Comparison of ENCODE assay signal across 20 cellular contexts in the genomic region with DNA sequence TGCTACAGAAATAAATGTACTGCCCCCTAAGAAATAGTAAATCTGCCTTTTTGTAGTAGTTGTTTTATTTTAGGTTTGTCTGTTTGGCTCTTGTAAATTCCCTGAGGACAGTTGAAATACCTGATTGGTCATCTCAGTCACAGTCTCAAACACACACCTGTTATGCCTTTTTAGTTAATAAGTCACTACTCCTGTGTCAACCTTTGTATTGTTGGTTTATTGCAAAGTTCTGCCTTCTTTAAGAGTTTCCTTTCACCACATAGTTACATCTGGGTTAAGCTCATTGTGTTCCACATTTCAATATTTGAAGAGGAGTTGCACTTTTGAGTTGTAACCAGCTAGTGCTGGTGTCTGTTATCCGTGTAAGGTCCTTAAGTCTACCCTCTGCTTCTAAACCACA.
"Had no signal": no experiment of that assay in that cellular context is flagged by ENCODE, and none has a peak within 500 bp of the region (broad histone marks: within the 10 kb centered on the region; RNA-seq: fewer than 3 reads in every experiment).

No MANE protein-coding gene starts in this region.

- H3K27ac ChIP-seq: KMS-11, Peyer's patch had no signal

- H3K4me1 ChIP-seq: Peyer's patch had no signal

- DNase-seq: activated B cell treated with CpG ODN at 0.5 μM for 24 hours; activated CD4-positive, alpha-beta T cell treated with anti-CD3 and anti-CD28 coated beads for 1 hour; activated CD4-positive, alpha-beta T cell treated with anti-CD3 and anti-CD28 coated beads, Interleukin-2, amount 10 ng/mL, durations not matched to agents 24 days and 14 days; activated CD4-positive, alpha-beta T cell treated with anti-CD3 and anti-CD28 coated beads, Interleukin-2, amount 50 U/mL, for 48 hours; activated CD8-positive, alpha-beta memory T cell treated with anti-CD3 and anti-CD28 coated beads, Interleukin-2, amount 10 ng/mL, durations not matched to agents 7 days and 5 days; activated effector memory CD4-positive, alpha-beta T cell treated with Interleukin-2 at 50 U/mL for 16 hours; activated naive CD4-positive, alpha-beta T cell treated with Interleukin-2 at 50 U/mL for 16 hours; activated naive CD8-positive, alpha-beta T cell treated with anti-CD3 and anti-CD28 coated beads, Interleukin-2, amount 50 U/mL, for 24 hours; activated T-cell treated with anti-CD3 and anti-CD28 coated beads, Interleukin-2, amount 50 U/mL, for 24 hours; amygdala; NCI-H1105; NCI-H1436; NCI-H1694 treated with DMSO at 0.1 percent for 48 hours; NCI-H2081; NCI-H524; Peyer's patch; SHP77 treated with DMSO at 0.1 percent for 48 hours had no signal

- FAIRE-seq: astrocyte had no signal

- ATAC-seq: activated CD8-positive, alpha-beta memory T cell treated with anti-CD3 and anti-CD28 coated beads, Interleukin-2, amount 10 ng/mL, durations not matched to agents 7 days and 5 days; activated naive CD4-positive, alpha-beta T cell treated with anti-CD3 and anti-CD28 coated beads, Interleukin-2, amount 50 U/mL, for 72 hours; activated naive CD8-positive, alpha-beta T cell treated with anti-CD3 and anti-CD28 coated beads, Interleukin-2, amount 50 U/mL, for 24 hours had no signal

- H3K27me3 ChIP-seq: Peyer's patch had no signal

- H3K4me3 ChIP-seq: Peyer's patch had no signal

- H3K36me3 ChIP-seq: Peyer's patch had no signal

- H3K9me3 ChIP-seq: Peyer's patch had no signal
